Comparison of ENCODE assay signal across 27 cellular contexts in genomic region chr14:33493329-33493728, GRCh38.
"Had no signal": no experiment of that assay in that cellular context is flagged by ENCODE, and none has a peak within 500 bp of the region (broad histone marks: within the 10 kb centered on the region; RNA-seq: fewer than 3 reads in every experiment).

No MANE protein-coding gene starts in this region.

- H3K27me3 ChIP-seq: ovary, suprapubic skin, tibial nerve had no signal

- DNase-seq: activated CD4-positive, alpha-beta memory T cell treated with anti-CD3 and anti-CD28 coated beads, Interleukin-2, amount 10 ng/mL, durations not matched to agents 7 days and 5 days; activated CD4-positive, alpha-beta T cell treated with anti-CD3 and anti-CD28 coated beads for 1 hour; activated CD4-positive, alpha-beta T cell treated with anti-CD3 and anti-CD28 coated beads, Interleukin-2, amount 10 ng/mL, durations not matched to agents 7 days and 5 days; activated gamma-delta T cell treated with Interleukin-2 at 50 U/mL for 16 hours; activated naive CD4-positive, alpha-beta T cell treated with anti-CD3 and anti-CD28 coated beads, Interleukin-2, amount 50 U/mL, for 16 hours; activated T-cell treated with anti-CD3 and anti-CD28 coated beads, Interleukin-2, amount 50 U/mL, for 4 hours; amniotic stem cell; central memory CD4-positive, alpha-beta T cell; effector CD4-positive, alpha-beta T cell; head of caudate nucleus; hippocampal formation; kidney; left colon; mammary epithelial cell; ovary; psoas muscle; stimulated activated CD4-positive, alpha-beta T cell treated with anti-CD3 and anti-CD28 coated beads, Interleukin-15, amount 100 ng/mL, for 24 hours; stimulated activated CD4-positive, alpha-beta T cell treated with anti-CD3 and anti-CD28 coated beads, Interleukin-2, amount 100 ng/mL, for 24 hours; stimulated activated naive CD4-positive, alpha-beta T cell; T-helper 2 cell had no signal

- H3K9me3 Mint-ChIP-seq: activated T-helper 17 cell treated with anti-CD3 and anti-CD28 coated beads, Interleukin-2, amount 50 U/mL, for 72 hours had no signal

- H3K4me1 Mint-ChIP-seq: activated CD4-positive, alpha-beta memory T cell treated with anti-CD3 and anti-CD28 coated beads, Interleukin-2, amount 10 ng/mL, durations not matched to agents 7 days and 5 days; activated CD4-positive, alpha-beta T cell treated with anti-CD3 and anti-CD28 coated beads, Interleukin-2, amount 10 ng/mL, durations not matched to agents 7 days and 5 days; activated T-helper 17 cell treated with anti-CD3 and anti-CD28 coated beads, Interleukin-2, amount 50 U/mL, for 72 hours; nephron had no signal

- H3K4me3 Mint-ChIP-seq: activated CD4-positive, alpha-beta memory T cell treated with anti-CD3 and anti-CD28 coated beads, Interleukin-2, amount 10 ng/mL, durations not matched to agents 7 days and 5 days; activated CD4-positive, alpha-beta T cell treated with anti-CD3 and anti-CD28 coated beads, Interleukin-2, amount 10 ng/mL, durations not matched to agents 7 days and 5 days; activated T-cell treated with anti-CD3 and anti-CD28 coated beads, Interleukin-2, amount 50 U/mL, for 4 hours; activated T-helper 17 cell treated with anti-CD3 and anti-CD28 coated beads, Interleukin-2, amount 50 U/mL, for 72 hours; dendritic cell treated with granulocyte-macrophage colony-stimulating factor and Interleukin-4, amounts not matched to agents 40 ng/mL and 50 ng/mL, for 4 days; nephron; WTC11 had no signal

- H3K4me1 ChIP-seq: psoas muscle, suprapubic skin, tibial nerve had no signal

- H3K27ac Mint-ChIP-seq: activated CD4-positive, alpha-beta memory T cell treated with anti-CD3 and anti-CD28 coated beads, Interleukin-2, amount 10 ng/mL, durations not matched to agents 7 days and 5 days; activated CD4-positive, alpha-beta T cell treated with anti-CD3 and anti-CD28 coated beads, Interleukin-2, amount 10 ng/mL, durations not matched to agents 7 days and 5 days; activated T-helper 17 cell treated with anti-CD3 and anti-CD28 coated beads, Interleukin-2, amount 50 U/mL, for 72 hours; dendritic cell treated with granulocyte-macrophage colony-stimulating factor and Interleukin-4, amounts not matched to agents 40 ng/mL and 50 ng/mL, for 4 days; nephron; WTC11 had no signal

- H3K4me3 ChIP-seq: ovary, psoas muscle, suprapubic skin, tibial nerve had no signal

- ATAC-seq: activated T-cell treated with anti-CD3 and anti-CD28 coated beads, Interleukin-2, amount 50 U/mL, for 4 hours; activated T-helper 17 cell treated with anti-CD3 and anti-CD28 coated beads, Interleukin-2, amount 50 U/mL, for 72 hours; left colon; psoas muscle; WTC11 had no signal

- H3K27me3 Mint-ChIP-seq: activated CD4-positive, alpha-beta memory T cell treated with anti-CD3 and anti-CD28 coated beads, Interleukin-2, amount 10 ng/mL, durations not matched to agents 7 days and 5 days; dendritic cell treated with granulocyte-macrophage colony-stimulating factor and Interleukin-4, amounts not matched to agents 40 ng/mL and 50 ng/mL, for 4 days had no signal

- H3K9me3 ChIP-seq: ovary, psoas muscle had no signal

- H3K27ac ChIP-seq: epithelial cell of prostate, ovary, psoas muscle, suprapubic skin, tibial nerve had no signal

- H3K36me3 ChIP-seq: ovary, suprapubic skin, tibial nerve had no signal
